Comparison of ENCODE assay signal across 8 cellular contexts in the genomic region with DNA sequence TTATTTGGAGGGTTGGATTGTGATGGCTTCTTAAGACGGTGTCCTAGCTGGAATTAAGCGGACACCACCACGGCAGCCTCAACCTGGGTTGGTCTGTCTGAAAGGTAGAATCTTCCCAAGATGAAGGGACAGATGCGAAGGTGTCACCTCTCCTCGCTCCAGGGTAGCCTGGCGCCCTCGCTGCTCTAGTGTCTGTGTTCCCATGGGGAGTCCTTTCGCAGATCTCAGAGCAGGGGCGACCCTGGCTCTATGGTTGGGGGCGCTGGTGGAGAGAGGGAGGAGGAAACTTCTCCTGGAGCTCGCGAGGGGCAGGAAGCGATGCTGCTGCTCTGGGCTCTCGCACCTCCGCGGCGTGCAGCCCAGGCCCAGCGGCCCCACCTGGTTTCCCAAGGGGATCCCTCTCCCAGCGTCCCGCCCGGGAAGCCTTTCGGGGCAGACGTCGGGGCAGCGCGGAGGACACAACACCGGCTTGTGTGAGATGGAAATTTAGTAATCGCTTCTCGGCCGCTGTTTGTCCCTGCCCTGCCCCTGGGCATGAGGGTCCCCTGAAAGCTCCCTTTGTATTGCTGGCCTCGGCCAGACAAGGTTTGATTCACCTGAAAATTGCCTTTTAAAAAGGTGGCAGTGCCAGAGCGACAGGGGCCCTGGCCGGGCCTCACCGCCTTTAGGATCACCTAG. TPM values are rescaled to one million over a fixed set of nuclear protein-coding genes. Genes with fewer than 3 reads are reported as not detected.
DNase-seq lines count a peak whose midpoint lies in the region; ATAC-seq and TF ChIP-seq lines count a peak whose summit lies in the region.

No MANE protein-coding gene starts in this region.

- H3K4me3 ChIP-seq in osteoblast (ENCODE audit: insufficient read depth, low read length) (peak overlapping the region; percentile 68), body of pancreas (no peak overlapping the region)

- POLR2A ChIA-PET in activated CD4-positive, alpha-beta memory T cell treated with anti-CD3 and anti-CD28 coated beads for 36 hours (lab: Charles Lee), result no interaction called here
- POLR2A ChIA-PET in activated CD4-positive, alpha-beta memory T cell treated with anti-CD3 and anti-CD28 coated beads, Interleukin-2, amount 10 ng/mL, durations not matched to agents 7 days and 5 days (lab: Charles Lee), result no interaction called here

- H3K27me3 ChIP-seq in osteoblast (ENCODE audit: insufficient read depth, low read length) (peaks cover 51% of the 10 kb centered on the region), body of pancreas (peaks cover 0 to 9% of the 10 kb centered on the region in 2 donors)

- H3K27me3 Mint-ChIP-seq in activated CD4-positive, alpha-beta memory T cell treated with anti-CD3 and anti-CD28 coated beads for 36 hours, result peaks cover 59% of the 10 kb centered on the region
- peaks cover 78% of the 10 kb centered on the region for H3K27me3 Mint-ChIP-seq in activated CD4-positive, alpha-beta memory T cell treated with anti-CD3 and anti-CD28 coated beads, Interleukin-2, amount 10 ng/mL, durations not matched to agents 7 days and 5 days

- H3K4me1 ChIP-seq in osteoblast (ENCODE audit: insufficient read depth, low read length) (peaks cover 24% of the 10 kb centered on the region), body of pancreas (peaks cover 24% of the 10 kb centered on the region)

- intact Hi-C loops in activated CD4-positive, alpha-beta memory T cell treated with anti-CD3 and anti-CD28 coated beads for 36 hours (cut with micrococcal nuclease), result loop anchor here (2.0 kb wide), 1 partner anchor 759 kb away; no protein-coding TSS in a partner anchor
- intact Hi-C loops in body of pancreas (cut with DNase I), result no loop called here

- H3K4me2 ChIP-seq in osteoblast (ENCODE audit: insufficient read depth, low read length), result peak overlapping the region; percentile 84

- H3K36me3 ChIP-seq in osteoblast (ENCODE audit: insufficient read depth, low read length) (no peaks in the 10 kb centered on the region), body of pancreas (replicated peaks in 1 of 2; ENCODE audit: insufficient read depth in 1 of 2, low read depth in 2 of 2) (no peaks in the 10 kb centered on the region)

- no peaks in the 10 kb centered on the region for H3K9me3 Mint-ChIP-seq in activated CD4-positive, alpha-beta memory T cell treated with anti-CD3 and anti-CD28 coated beads for 36 hours
- no peaks in the 10 kb centered on the region for H3K9me3 Mint-ChIP-seq in activated CD4-positive, alpha-beta memory T cell treated with anti-CD3 and anti-CD28 coated beads, Interleukin-2, amount 10 ng/mL, durations not matched to agents 7 days and 5 days

- no peak for TF ChIP-seq POLR2A in body of pancreas (IDR thresholded peaks at IDR 0.05)

- H3K4me1 Mint-ChIP-seq in activated CD4-positive, alpha-beta memory T cell treated with anti-CD3 and anti-CD28 coated beads for 36 hours (ENCODE audit: low read depth), result peaks cover 24% of the 10 kb centered on the region
- H3K4me1 Mint-ChIP-seq in activated CD4-positive, alpha-beta memory T cell treated with anti-CD3 and anti-CD28 coated beads, Interleukin-2, amount 10 ng/mL, durations not matched to agents 7 days and 5 days, result peaks cover 25% of the 10 kb centered on the region

- H3K79me2 ChIP-seq in osteoblast (ENCODE audit: insufficient read depth, low read length), result no peaks in the 10 kb centered on the region

- WGBS in body of pancreas, 2 donors, result 1 to 3% methylated on average over 24 to 34 of the region's 34 CpGs

- H4K20me1 ChIP-seq in osteoblast (ENCODE audit: insufficient read depth, low read length), result no peaks in the 10 kb centered on the region

- H3K4me3 Mint-ChIP-seq in activated CD4-positive, alpha-beta memory T cell treated with anti-CD3 and anti-CD28 coated beads for 36 hours, result peak overlapping the region; percentile 32
- H3K4me3 Mint-ChIP-seq in activated CD4-positive, alpha-beta memory T cell treated with anti-CD3 and anti-CD28 coated beads, Interleukin-2, amount 10 ng/mL, durations not matched to agents 7 days and 5 days, result no peak overlapping the region

- H3K27ac ChIP-seq in osteoblast (ENCODE audit: low read depth, low read length), result no peak overlapping the region
- no peak overlapping the region for H3K27ac ChIP-seq in body of pancreas

- no peak overlapping the region for H3K27ac Mint-ChIP-seq in activated CD4-positive, alpha-beta memory T cell treated with anti-CD3 and anti-CD28 coated beads for 36 hours
- H3K27ac Mint-ChIP-seq in activated CD4-positive, alpha-beta memory T cell treated with anti-CD3 and anti-CD28 coated beads, Interleukin-2, amount 10 ng/mL, durations not matched to agents 7 days and 5 days, result no peak overlapping the region

- CTCF ChIA-PET in activated CD4-positive, alpha-beta memory T cell treated with anti-CD3 and anti-CD28 coated beads for 36 hours (lab: Charles Lee), result interaction anchor here (0.7 to 1.6 kb wide), 2 partner anchors 316 to 1124 kb away, joined by 4 to 5 read pairs; no protein-coding TSS in a partner anchor
- CTCF ChIA-PET in activated CD4-positive, alpha-beta memory T cell treated with anti-CD3 and anti-CD28 coated beads, Interleukin-2, amount 10 ng/mL, durations not matched to agents 7 days and 5 days (lab: Charles Lee), result interaction anchor here (0.9 to 1.1 kb wide), 3 partner anchors 71 to 1120 kb away, joined by 3 read pairs; no protein-coding TSS in a partner anchor

- peak overlapping the region; percentile 56 for H2AFZ ChIP-seq in osteoblast (ENCODE audit: low read length)

- H3K9me3 ChIP-seq in osteoblast (ENCODE audit: low read depth, low read length) (no peaks in the 10 kb centered on the region), body of pancreas (no peaks in the 10 kb centered on the region)

- H3K36me3 Mint-ChIP-seq in activated CD4-positive, alpha-beta memory T cell treated with anti-CD3 and anti-CD28 coated beads for 36 hours, result no peaks in the 10 kb centered on the region
- H3K36me3 Mint-ChIP-seq in activated CD4-positive, alpha-beta memory T cell treated with anti-CD3 and anti-CD28 coated beads, Interleukin-2, amount 10 ng/mL, durations not matched to agents 7 days and 5 days (ENCODE audit: low read depth), result no peaks in the 10 kb centered on the region

- no peak for TF ChIP-seq CTCF in osteoblast (IDR thresholded peaks at IDR 0.05; ENCODE audit: extremely low read depth, low read depth, low read length)
- TF ChIP-seq CTCF in body of pancreas (IDR thresholded peaks at IDR 0.05), result no peak

- ATAC-seq in HG03432 (IDR thresholded peaks at IDR 0.05; ENCODE audit: unreplicated experiment) (peak; percentile 4), body of pancreas (no peak)

- no peak for DNase-seq in activated CD4-positive, alpha-beta memory T cell treated with anti-CD3 and anti-CD28 coated beads for 36 hours
- DNase-seq in activated CD4-positive, alpha-beta memory T cell treated with anti-CD3 and anti-CD28 coated beads, Interleukin-2, amount 10 ng/mL, durations not matched to agents 7 days and 5 days, result no peak
- DNase-seq in ecto neural progenitor cell (ENCODE audit: low spot score) (peak; percentile 59), osteoblast (ENCODE audit: insufficient read length, low spot score, missing footprints) (peak; percentile 74), body of pancreas (no peak), OCI-M2 (lab: John Stamatoyannopoulos, UW; ENCODE audit: unreplicated experiment) (no peak), SIG-M5 treated with dmso at 0.1 percent for 504 hours (lab: John Stamatoyannopoulos, UW; ENCODE audit: unreplicated experiment) (no peak)

RNA-seq across cellular contexts. Expression of a gene that starts 1.8 kb away (rescaled TPM):
- total RNA-seq in activated CD4-positive, alpha-beta memory T cell treated with anti-CD3 and anti-CD28 coated beads for 36 hours, result not detected
- not detected for total RNA-seq in activated CD4-positive, alpha-beta memory T cell treated with anti-CD3 and anti-CD28 coated beads, Interleukin-2, amount 10 ng/mL, durations not matched to agents 7 days and 5 days
- total RNA-seq in osteoblast (1.8 and 2.4 TPM in 2 replicates), body of pancreas (1 to 10 TPM; 1.6 to 7.3 TPM)

Comparison
In these comparisons a context has a peak if more than half of its experiments do, and no peak if none do; other contexts are left out.
1. DNase-seq: peak in ecto neural progenitor cell (single experiment) and osteoblast (single experiment); none in activated CD4-positive, alpha-beta memory T cell treated with anti-CD3 and anti-CD28 coated beads for 36 hours (single experiment), activated CD4-positive, alpha-beta memory T cell treated with anti-CD3 and anti-CD28 coated beads, Interleukin-2, amount 10 ng/mL, durations not matched to agents 7 days and 5 days (single experiment), body of pancreas (0 of 4), OCI-M2 (single experiment) and SIG-M5 treated with dmso at 0.1 percent for 504 hours (single experiment).